In genomic region chr1:1892079-1892762, GRCh38 we compare ENCODE assay signal across 9 cellular contexts. TPM values are rescaled to one million over a fixed set of nuclear protein-coding genes. Genes with fewer than 3 reads are reported as not detected.
A peak's percentile ranks its signal among the peaks of the same experiment; 100 is the strongest.
DNase-seq lines count a peak whose midpoint lies in the region; ATAC-seq, FAIRE-seq and TF ChIP-seq lines count a peak whose summit lies in the region.
"Had no signal": no experiment of that assay in that cellular context is flagged by ENCODE, and none has a peak within 500 bp of the region (broad histone marks: within the 10 kb centered on the region; RNA-seq: fewer than 3 reads in every experiment).

No MANE protein-coding gene starts in this region.

- intact Hi-C loops in pancreas (cut with DNase I): loop anchor here in 1 of 3 donors (10.0 kb wide), 1 partner anchor 107 kb away; no protein-coding TSS in a partner anchor

- peaks cover 28% of the 10 kb centered on the region for H4K20me1 ChIP-seq in DND-41 (ENCODE audit: insufficient read depth, low read length)

- peak overlapping the region; percentile 85 for H3K4me2 ChIP-seq in DND-41 (ENCODE audit: insufficient read depth, low read length)

- no peak for DNase-seq in DND-41
- DNase-seq in SK-N-MC (ENCODE audit: low read depth, low spot score): no peak
- peak; percentile 24 for DNase-seq in epithelial cell of prostate (ENCODE audit: low read depth, low spot score)
- DNase-seq in pancreas: peak in 5 of 6 donors; percentile 21 to 75 (median 45)
- no peak for DNase-seq in SIG-M5 treated with dmso at 0.1 percent for 504 hours (lab: John Stamatoyannopoulos, UW; ENCODE audit: unreplicated experiment)
- no peak for DNase-seq in SKM-1 treated with dmso at 0.1 percent for 144 hours (lab: John Stamatoyannopoulos, UW; ENCODE audit: unreplicated experiment)
- no peak for DNase-seq in globus pallidus (ENCODE audit: low spot score)

- H3K9me3 ChIP-seq in DND-41 (ENCODE audit: insufficient read depth, low read length, severe bottlenecking) (no peaks in the 10 kb centered on the region), SK-N-MC (ENCODE audit: low read depth, low read length) (no peaks in the 10 kb centered on the region), pancreas (no peaks in the 10 kb centered on the region)

- no peaks in the 10 kb centered on the region for H3K27me3 ChIP-seq in DND-41 (ENCODE audit: insufficient read depth, low read length, poor library complexity)
- H3K27me3 ChIP-seq in pancreas: no peaks in the 10 kb centered on the region

- H2AFZ ChIP-seq in DND-41 (ENCODE audit: low read depth, low read length): peak overlapping the region; percentile 85

- ATAC-seq in DND-41 (ENCODE audit: insufficient read depth, low read depth) (no peak), pancreas (peak; percentile 1 to 3 (median 2)), GM21619 (IDR thresholded peaks at IDR 0.05; ENCODE audit: unreplicated experiment) (no peak)

- H3K36me3 ChIP-seq in DND-41 (ENCODE audit: insufficient read depth, low read length): no peaks in the 10 kb centered on the region
- peaks cover 8% of the 10 kb centered on the region for H3K36me3 ChIP-seq in SK-N-MC (ENCODE audit: insufficient read depth, low read length)
- H3K36me3 ChIP-seq in pancreas: no peaks in the 10 kb centered on the region

- H3K27ac ChIP-seq in DND-41 (ENCODE audit: low read length) (peak overlapping the region; percentile 86), SK-N-MC (0 out of 2 replicates have a peak overlapping the region, but pooled peaks have one; percentile 71), epithelial cell of prostate (peak overlapping the region; percentile 85), pancreas (peak overlapping the region; percentile 68 to 88 (median 82))

- H3K4me3 ChIP-seq in DND-41 (ENCODE audit: low read depth in 1 of 2, low read length in 2 of 2) (peak overlapping the region; percentile 53 to 87; a peak in 3 of 4 replicates), SK-N-MC (peak overlapping the region; percentile 86), pancreas (peak overlapping the region; percentile 38 to 93 (median 70))

- peaks cover 33% of the 10 kb centered on the region for H3K4me1 ChIP-seq in DND-41 (ENCODE audit: insufficient read depth, low read length)
- peaks cover 20 to 25% (median 23%) of the 10 kb centered on the region in 3 donors for H3K4me1 ChIP-seq in pancreas

- peak overlapping the region; percentile 95 for H3K9ac ChIP-seq in DND-41 (ENCODE audit: low read depth, low read length)
- H3K9ac ChIP-seq in SK-N-MC (ENCODE audit: insufficient read length): peak overlapping the region; percentile 81

- no peak for TF ChIP-seq CTCF in DND-41 (IDR thresholded peaks at IDR 0.05; ENCODE audit: borderline replicate concordance, extremely low read depth, low read length, poor library complexity, severe bottlenecking)
- TF ChIP-seq CTCF in pancreas (IDR thresholded peaks at IDR 0.05): no peak

- no peak for FAIRE-seq in pancreas (lab: Jason Lieb, UNC)
- FAIRE-seq: frontal cortex had no signal

- H3K79me2 ChIP-seq in DND-41 (ENCODE audit: insufficient read depth, low read length): peaks cover 49% of the 10 kb centered on the region

- 22 to 27% methylated on average over 21 of the region's 21 CpGs for WGBS in pancreas, 2 donors

RNA-seq across cellular contexts. Expression of gene GNB1, which starts 1.3 kb away (rescaled TPM):
- 100 to 1,000 TPM in 2 of 6 donors, 10 to 100 TPM in 4; 75.4 to 160 (median 97.5) TPM for total RNA-seq in pancreas
- polyA plus RNA-seq in pancreas: 10 to 100 TPM; 42.3 to 71.1 TPM

RNA-seq across cellular contexts. Expression of gene CALML6, which starts 22.8 kb away (rescaled TPM):
- total RNA-seq in pancreas: 1 to 10 TPM in 3 of 6 donors, under 1 TPM in 3; 0.39 to 1.4 (median 0.86) TPM
- polyA plus RNA-seq in pancreas: 1 to 10 TPM; 3.6 to 4.4 TPM
- total RNA-seq: frontal cortex had no signal

RNA-seq across cellular contexts. Expression of gene TMEM52, which starts 26.9 kb away (rescaled TPM):
- 10 to 100 TPM; 43.6 to 98.9 (median 78.6) TPM for total RNA-seq in pancreas
- 100 to 1,000 TPM in 1 of 2 donors, 10 to 100 TPM in 1; 72.2 to 120 TPM for polyA plus RNA-seq in pancreas

Comparison
In these comparisons a context has a peak if more than half of its experiments do, and no peak if none do; other contexts are left out.
1. ATAC-seq: peak in pancreas (4 of 4); none in DND-41 (single experiment) and GM21619 (single experiment).
2. DNase-seq: peak in epithelial cell of prostate (single experiment) and pancreas (5 of 6); none in DND-41 (single experiment), SK-N-MC (single experiment), SIG-M5 treated with dmso at 0.1 percent for 504 hours (single experiment), SKM-1 treated with dmso at 0.1 percent for 144 hours (single experiment) and globus pallidus (single experiment).
3. Peak in every context shown above with its lines, with median percentiles within 50 percentile points of each other: H3K27ac ChIP-seq and H3K4me3 ChIP-seq.